ENCODE assay signal across 8 cellular contexts in genomic region chr3:69052567-69052898, GRCh38. TPM values are rescaled to one million over a fixed set of nuclear protein-coding genes. Genes with fewer than 3 reads are reported as not detected.
DNase-seq lines count a peak whose midpoint lies in the region; ATAC-seq and TF ChIP-seq lines count a peak whose summit lies in the region.

No MANE protein-coding gene starts in this region.

- H3K9me3 Mint-ChIP-seq in CD4-positive, CD25-positive, alpha-beta regulatory T cell, result no peaks in the 10 kb centered on the region
- H3K9me3 Mint-ChIP-seq in HFFc6 (no peaks in the 10 kb centered on the region), type B pancreatic cell (no peaks in the 10 kb centered on the region)
- H3K9me3 Mint-ChIP-seq in activated naive CD8-positive, alpha-beta T cell treated with anti-CD3 and anti-CD28 coated beads, Interleukin-2, amount 10 ng/mL, durations not matched to agents 7 days and 5 days, result no peaks in the 10 kb centered on the region

- peaks cover 26 to 58% (median 39%) of the 10 kb centered on the region in 4 donors for H3K4me1 Mint-ChIP-seq in CD4-positive, CD25-positive, alpha-beta regulatory T cell
- H3K4me1 Mint-ChIP-seq in HFFc6 (ENCODE audit: low read depth) (peaks cover 28% of the 10 kb centered on the region), type B pancreatic cell (ENCODE audit: unreplicated experiment) (peaks cover 23% of the 10 kb centered on the region)
- H3K4me1 Mint-ChIP-seq in activated naive CD8-positive, alpha-beta T cell treated with anti-CD3 and anti-CD28 coated beads, Interleukin-2, amount 10 ng/mL, durations not matched to agents 7 days and 5 days, result peaks cover 39% of the 10 kb centered on the region

- no peak for TF ChIP-seq CTCF in HFFc6 (IDR thresholded peaks at IDR 0.05)
- TF ChIP-seq CTCF in type B pancreatic cell (conservative IDR thresholded peaks at IDR 0.05), result no peak

- peaks cover 34% of the 10 kb centered on the region for H3K4me1 ChIP-seq in CD4-positive, CD25-positive, alpha-beta regulatory T cell (ENCODE audit: control insufficient read depth, insufficient read depth, low read length, poor library complexity, severe bottlenecking)

- no peak for DNase-seq in CD4-positive, CD25-positive, alpha-beta regulatory T cell
- DNase-seq in HFFc6, result no peak
- no peak for DNase-seq in activated naive CD8-positive, alpha-beta T cell treated with anti-CD3 and anti-CD28 coated beads, Interleukin-2, amount 10 ng/mL, durations not matched to agents 7 days and 5 days
- peak; percentile 15 for DNase-seq in left kidney (ENCODE audit: low read depth, low spot score)
- DNase-seq in type B pancreatic cell (ENCODE audit: extremely low spot score, unreplicated experiment), result no peak
- DNase-seq in UCSD-AML1 (lab: John Stamatoyannopoulos, UW; ENCODE audit: unreplicated experiment), result no peak
- no peak for DNase-seq in RKO (ENCODE audit: low spot score)
- DNase-seq in NCI-H1417 (lab: John Stamatoyannopoulos, UW), result no peak

- H3K27ac Mint-ChIP-seq in CD4-positive, CD25-positive, alpha-beta regulatory T cell, result peak overlapping the region; percentile 93 to 99 (median 98)
- H3K27ac Mint-ChIP-seq in HFFc6, result peak overlapping the region; percentile 99
- H3K27ac Mint-ChIP-seq in activated naive CD8-positive, alpha-beta T cell treated with anti-CD3 and anti-CD28 coated beads, Interleukin-2, amount 10 ng/mL, durations not matched to agents 7 days and 5 days, result peak overlapping the region; percentile 97
- H3K27ac Mint-ChIP-seq in type B pancreatic cell, result peak overlapping the region; percentile 98

- POLR2A ChIA-PET in activated naive CD8-positive, alpha-beta T cell treated with anti-CD3 and anti-CD28 coated beads, Interleukin-2, amount 10 ng/mL, durations not matched to agents 7 days and 5 days (lab: Charles Lee), result interaction anchor here (0.7 to 4.6 kb wide), 16 partner anchors 9 to 176 kb away, joined by 3 to 63 read pairs (median 4); partner anchors contain the start of genes ARL6IP5, EOGT and UBA3

- H3K4me3 Mint-ChIP-seq in CD4-positive, CD25-positive, alpha-beta regulatory T cell, result peak overlapping the region; percentile 95 to 99 (median 99)
- peak overlapping the region; percentile 91 for H3K4me3 Mint-ChIP-seq in HFFc6
- H3K4me3 Mint-ChIP-seq in activated naive CD8-positive, alpha-beta T cell treated with anti-CD3 and anti-CD28 coated beads, Interleukin-2, amount 10 ng/mL, durations not matched to agents 7 days and 5 days, result peak overlapping the region; percentile 98
- peak overlapping the region; percentile 98 for H3K4me3 Mint-ChIP-seq in type B pancreatic cell

- peak in 1 of 2 donors; percentile 2 for ATAC-seq in CD4-positive, CD25-positive, alpha-beta regulatory T cell (ENCODE audit: low read depth in 2 of 2)
- ATAC-seq in activated naive CD8-positive, alpha-beta T cell treated with anti-CD3 and anti-CD28 coated beads, Interleukin-2, amount 10 ng/mL, durations not matched to agents 7 days and 5 days (ENCODE audit: low read depth), result peak; percentile 16

- no peaks in the 10 kb centered on the region for H3K9me3 ChIP-seq in CD4-positive, CD25-positive, alpha-beta regulatory T cell (ENCODE audit: control insufficient read depth in 2 of 2, low read length in 2 of 2)

- peak overlapping the region; percentile 97 for H3K27ac ChIP-seq in CD4-positive, CD25-positive, alpha-beta regulatory T cell (ENCODE audit: insufficient read depth, low read length, poor library complexity, severe bottlenecking)

- no peaks in the 10 kb centered on the region for H3K27me3 ChIP-seq in CD4-positive, CD25-positive, alpha-beta regulatory T cell (ENCODE audit: control insufficient read depth, insufficient read depth, low read length)

- no peaks in the 10 kb centered on the region for H3K27me3 Mint-ChIP-seq in CD4-positive, CD25-positive, alpha-beta regulatory T cell
- H3K27me3 Mint-ChIP-seq in HFFc6 (ENCODE audit: insufficient read depth), result no peaks in the 10 kb centered on the region
- H3K27me3 Mint-ChIP-seq in activated naive CD8-positive, alpha-beta T cell treated with anti-CD3 and anti-CD28 coated beads, Interleukin-2, amount 10 ng/mL, durations not matched to agents 7 days and 5 days, result no peaks in the 10 kb centered on the region
- H3K27me3 Mint-ChIP-seq in type B pancreatic cell, result no peaks in the 10 kb centered on the region

- H3K4me3 ChIP-seq in CD4-positive, CD25-positive, alpha-beta regulatory T cell (ENCODE audit: low read depth, low read length), result peak overlapping the region; percentile 92

- H3K36me3 ChIP-seq in CD4-positive, CD25-positive, alpha-beta regulatory T cell (ENCODE audit: control insufficient read depth, insufficient read depth, low read length), result peaks cover 28% of the 10 kb centered on the region

- peaks cover 19% of the 10 kb centered on the region for H3K36me3 Mint-ChIP-seq in CD4-positive, CD25-positive, alpha-beta regulatory T cell
- H3K36me3 Mint-ChIP-seq in HFFc6 (ENCODE audit: low read depth) (peaks cover 35% of the 10 kb centered on the region), type B pancreatic cell (peaks cover 21% of the 10 kb centered on the region)
- peaks cover 27% of the 10 kb centered on the region for H3K36me3 Mint-ChIP-seq in activated naive CD8-positive, alpha-beta T cell treated with anti-CD3 and anti-CD28 coated beads, Interleukin-2, amount 10 ng/mL, durations not matched to agents 7 days and 5 days

RNA-seq across cellular contexts. Expression of gene TMF1, which starts 0.4 kb away (rescaled TPM):
- total RNA-seq in CD4-positive, CD25-positive, alpha-beta regulatory T cell, result 71.3 TPM
- polyA plus RNA-seq in CD4-positive, CD25-positive, alpha-beta regulatory T cell, result 10 to 100 TPM; 32.9 to 43.5 (median 35.2) TPM
- 10 to 100 TPM; 43.7 to 46.9 (median 45.2) TPM for total RNA-seq in HFFc6 (2021; fragmentation: NEBNext Ultra II Directional; extraction: Animal tissue kit (Norgen Biotek cat#: 25700))
- 10 to 100 TPM; 53.5 to 55.2 TPM for total RNA-seq in activated naive CD8-positive, alpha-beta T cell treated with anti-CD3 and anti-CD28 coated beads, Interleukin-2, amount 10 ng/mL, durations not matched to agents 7 days and 5 days
- total RNA-seq in type B pancreatic cell (ENCODE audit: low replicate concordance), result 34.6 and 47.6 TPM in 2 replicates

RNA-seq across cellular contexts. Expression of gene UBA3, which starts 27.6 kb away (rescaled TPM):
- total RNA-seq in CD4-positive, CD25-positive, alpha-beta regulatory T cell, result 62.9 TPM
- 10 to 100 TPM; 51.9 to 75.5 (median 61.6) TPM for polyA plus RNA-seq in CD4-positive, CD25-positive, alpha-beta regulatory T cell
- 10 to 100 TPM; 62.1 to 75.4 (median 63.6) TPM for total RNA-seq in HFFc6 (2021; fragmentation: NEBNext Ultra II Directional; extraction: Animal tissue kit (Norgen Biotek cat#: 25700))
- total RNA-seq in activated naive CD8-positive, alpha-beta T cell treated with anti-CD3 and anti-CD28 coated beads, Interleukin-2, amount 10 ng/mL, durations not matched to agents 7 days and 5 days, result 100 to 1,000 TPM in 1 of 2 experiments, 10 to 100 TPM in 1; 91.2 to 102 TPM
- total RNA-seq in type B pancreatic cell (ENCODE audit: low replicate concordance), result 55.4 and 68.5 TPM in 2 replicates

RNA-seq across cellular contexts. Expression of gene ARL6IP5, which starts 32.2 kb away (rescaled TPM):
- total RNA-seq in CD4-positive, CD25-positive, alpha-beta regulatory T cell, result 117 TPM
- polyA plus RNA-seq in CD4-positive, CD25-positive, alpha-beta regulatory T cell, result 100 to 1,000 TPM; 527 to 578 (median 534) TPM
- 100 to 1,000 TPM; 108 to 132 (median 119) TPM for total RNA-seq in HFFc6 (2021; fragmentation: NEBNext Ultra II Directional; extraction: Animal tissue kit (Norgen Biotek cat#: 25700))
- total RNA-seq in activated naive CD8-positive, alpha-beta T cell treated with anti-CD3 and anti-CD28 coated beads, Interleukin-2, amount 10 ng/mL, durations not matched to agents 7 days and 5 days, result 100 to 1,000 TPM; 147 to 150 TPM
- 38.5 and 49.2 TPM in 2 replicates for total RNA-seq in type B pancreatic cell (ENCODE audit: low replicate concordance)

RNA-seq across cellular contexts. Expression of gene EOGT, which starts 39.0 kb away (rescaled TPM):
- 25.7 TPM for total RNA-seq in CD4-positive, CD25-positive, alpha-beta regulatory T cell
- polyA plus RNA-seq in CD4-positive, CD25-positive, alpha-beta regulatory T cell, result 10 to 100 TPM; 15.8 to 23.0 (median 18.7) TPM
- total RNA-seq in HFFc6 (2021; fragmentation: NEBNext Ultra II Directional; extraction: Animal tissue kit (Norgen Biotek cat#: 25700)), result 10 to 100 TPM; 26.9 to 31.6 (median 28.2) TPM
- total RNA-seq in activated naive CD8-positive, alpha-beta T cell treated with anti-CD3 and anti-CD28 coated beads, Interleukin-2, amount 10 ng/mL, durations not matched to agents 7 days and 5 days, result 10 to 100 TPM; 14.7 to 15.3 TPM
- 4.5 and 8.4 TPM in 2 replicates for total RNA-seq in type B pancreatic cell (ENCODE audit: low replicate concordance)
